ENCODE assay signal across 7 cellular contexts in genomic region chr18:50280707-50281294, GRCh38. TPM values are rescaled to one million over a fixed set of nuclear protein-coding genes. Genes with fewer than 3 reads are reported as not detected.
DNase-seq lines count a peak whose midpoint lies in the region; ATAC-seq and TF ChIP-seq lines count a peak whose summit lies in the region.

No MANE protein-coding gene starts in this region.

- H3K27ac ChIP-seq in HUES48 (ENCODE audit: low read depth, low read length) = peak overlapping the region; percentile 92
- peak overlapping the region; percentile 40 for H3K27ac ChIP-seq in iPS-20b (ENCODE audit: low read length)
- H3K27ac ChIP-seq in stomach = peak overlapping the region; percentile 89 to 96 (median 95)

- no peak for TF ChIP-seq POLR2A in stomach (IDR thresholded peaks at IDR 0.05)

- H3K9me3 Mint-ChIP-seq in activated naive CD8-positive, alpha-beta T cell (ENCODE audit: low read depth) = no peaks in the 10 kb centered on the region

- H3K27me3 ChIP-seq in HUES48 (ENCODE audit: control insufficient read depth, insufficient read depth, low read length) (no peaks in the 10 kb centered on the region), iPS-20b (ENCODE audit: insufficient read depth, low read length) (no peaks in the 10 kb centered on the region), stomach (no peaks in the 10 kb centered on the region)

- intact Hi-C loops in stomach (cut with DNase I; ENCODE audit: low total_unique reads) = no loop called here

- H3K9ac ChIP-seq in HUES48 (ENCODE audit: low read depth, low read length) (peak overlapping the region; percentile 24), iPS-20b (ENCODE audit: low read depth, low read length) (peak overlapping the region; percentile 96)

- peak overlapping the region; percentile 98 for H3K4me3 Mint-ChIP-seq in activated naive CD8-positive, alpha-beta T cell

- no peaks in the 10 kb centered on the region for H3K4me1 ChIP-seq in HUES48 (ENCODE audit: control insufficient read depth, insufficient read depth, low read length)
- H3K4me1 ChIP-seq in iPS-20b (ENCODE audit: insufficient read depth, low read length) = peaks cover 7% of the 10 kb centered on the region
- peaks cover 24 to 50% (median 38%) of the 10 kb centered on the region in 4 donors for H3K4me1 ChIP-seq in stomach

- H3K27me3 Mint-ChIP-seq in activated naive CD8-positive, alpha-beta T cell = no peaks in the 10 kb centered on the region

- TF ChIP-seq CTCF in stomach (IDR thresholded peaks at IDR 0.05) = no peak

- peaks cover 15% of the 10 kb centered on the region for H3K36me3 Mint-ChIP-seq in activated naive CD8-positive, alpha-beta T cell

- H3K9me3 ChIP-seq in HUES48 (ENCODE audit: control insufficient read depth, insufficient read depth, low read length) (no peaks in the 10 kb centered on the region), iPS-20b (ENCODE audit: insufficient read depth, low read depth, low read length) (no peaks in the 10 kb centered on the region), stomach (no peaks in the 10 kb centered on the region)

- DNase-seq in stomach (no peak), mucosa of gallbladder (ENCODE audit: low spot score) (no peak), left lobe of liver (ENCODE audit: low spot score) (no peak)
- no peak for DNase-seq in effector CD4-positive, alpha-beta T cell

- TF ChIP-seq EP300 in stomach (IDR thresholded peaks at IDR 0.05) = no peak

- peaks cover 29% of the 10 kb centered on the region for H3K4me1 Mint-ChIP-seq in activated naive CD8-positive, alpha-beta T cell (ENCODE audit: low read depth)

- peak overlapping the region; percentile 96 for H3K27ac Mint-ChIP-seq in activated naive CD8-positive, alpha-beta T cell

- ATAC-seq in left lobe of liver = no peak

- H3K4me3 ChIP-seq in HUES48 (ENCODE audit: low read depth, low read length) = peak overlapping the region; percentile 95
- H3K4me3 ChIP-seq in iPS-20b (ENCODE audit: low read length) = peak overlapping the region; percentile 100
- H3K4me3 ChIP-seq in stomach = peak overlapping the region; percentile 82 to 96 (median 88)

- WGBS in stomach, 5 donors = 1 to 2% (median 1%) methylated on average over 16 of the region's 16 CpGs

- H3K36me3 ChIP-seq in HUES48 (ENCODE audit: control insufficient read depth, insufficient read depth, low read length) = peaks cover 70% of the 10 kb centered on the region
- H3K36me3 ChIP-seq in iPS-20b (ENCODE audit: insufficient read depth, low read depth, low read length) = peaks cover 70% of the 10 kb centered on the region
- H3K36me3 ChIP-seq in stomach = peaks cover 49 to 78% (median 70%) of the 10 kb centered on the region in 4 donors

RNA-seq across cellular contexts. Expression of gene MBD1, which starts 0.5 kb away (rescaled TPM):
- total RNA-seq in stomach (100 to 1,000 TPM in 1 of 5 donors, 10 to 100 TPM in 4; 54.6 to 162 (median 74.7) TPM), mucosa of gallbladder (86.7 TPM), left lobe of liver (33.6 TPM)
- polyA plus RNA-seq in stomach = 10 to 100 TPM; 27.0 to 32.2 (median 30.0) TPM

RNA-seq across cellular contexts. Expression of gene CXXC1, which starts 6.7 kb away (rescaled TPM):
- total RNA-seq in stomach (100 to 1,000 TPM in 3 of 5 donors, 10 to 100 TPM in 2; 31.9 to 195 (median 112) TPM), mucosa of gallbladder (92.2 TPM), left lobe of liver (35.1 TPM)
- 10 to 100 TPM; 56.1 to 78.5 (median 64.4) TPM for polyA plus RNA-seq in stomach

RNA-seq across cellular contexts. Expression of gene CFAP53, which starts 14.5 kb away (rescaled TPM):
- total RNA-seq in stomach (1 to 10 TPM in 1 of 5 donors, not detected in 4; 4.1 TPM), mucosa of gallbladder (1.5 TPM), left lobe of liver (0.25 TPM)
- under 1 TPM; 0.25 to 0.85 (median 0.61) TPM for polyA plus RNA-seq in stomach

Comparison
In these comparisons a context has a peak if more than half of its experiments do, and no peak if none do; other contexts are left out.
1. H3K27ac ChIP-seq: peak in every context shown above with its lines; median percentile 95 in stomach; 92 in HUES48; 40 in iPS-20b.